In the genomic region with DNA sequence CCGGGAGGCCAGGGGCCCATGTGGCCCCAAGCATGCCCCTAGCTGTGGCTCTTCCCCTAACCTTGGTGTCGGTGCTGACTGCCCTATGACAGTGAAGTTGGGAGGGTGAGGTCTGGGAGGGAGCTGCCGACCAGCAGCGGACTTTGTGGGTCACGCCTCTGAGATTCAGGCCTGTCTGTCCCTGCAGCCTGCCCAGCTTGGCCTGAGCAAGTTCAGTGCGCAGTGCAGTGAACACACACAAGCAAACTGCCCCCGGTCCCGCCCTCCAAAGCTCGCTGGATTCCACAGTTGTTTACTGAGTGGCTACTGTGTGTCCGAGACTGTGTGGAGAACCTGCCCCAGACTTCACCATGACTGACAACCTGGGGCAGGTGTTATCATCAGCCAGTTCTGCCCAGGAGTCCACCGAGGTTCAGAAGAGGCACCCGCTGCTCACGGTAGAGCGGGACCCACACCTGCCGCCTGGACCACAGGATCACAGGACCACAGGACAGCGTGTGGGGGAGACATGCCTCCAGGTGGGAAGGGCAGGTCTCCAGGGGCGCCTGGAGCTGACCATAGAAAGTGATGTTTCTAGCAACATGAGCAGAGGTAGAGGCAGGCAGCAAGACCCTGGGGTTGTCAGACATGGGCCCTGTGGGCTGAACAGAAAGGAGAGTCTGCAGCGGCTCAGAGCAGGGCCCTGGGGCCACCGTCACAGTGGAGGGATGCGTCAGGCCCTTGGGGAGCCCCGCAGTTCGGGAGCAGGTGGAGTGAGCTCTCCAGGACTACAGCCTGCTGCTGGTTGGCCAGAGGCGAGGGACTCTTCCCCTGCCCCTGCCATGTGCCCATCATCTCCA, we compare ENCODE assay signal across 13 cellular contexts.
DNase-seq lines count a peak whose midpoint lies in the region; ATAC-seq and TF ChIP-seq lines count a peak whose summit lies in the region.
"Had no signal": no experiment of that assay in that cellular context is flagged by ENCODE, and none has a peak within 500 bp of the region (broad histone marks: within the 10 kb centered on the region; RNA-seq: fewer than 3 reads in every experiment).

No MANE protein-coding gene starts in this region.

- DNase-seq in stimulated activated CD4-positive, alpha-beta T cell treated with anti-CD3 and anti-CD28 coated beads, Interleukin-15, amount 100 ng/mL, for 24 hours = peak; percentile 1
- DNase-seq in stimulated activated CD4-positive, alpha-beta T cell treated with anti-CD3 and anti-CD28 coated beads, Interleukin-2, amount 100 ng/mL, for 48 hours = no peak
- peak; percentile 6 for DNase-seq in activated T-helper 2 cell treated with anti-CD3 and anti-CD28 coated beads, Interferon-gamma antibody, Interleukin-2, Interleukin-4, amounts not matched to agents 10 μg/mL and 5 μg/mL and 100 μg/mL, durations not matched to agents 14 hours and 24 hours and 36 hours (ENCODE audit: low spot score)
- no peak for DNase-seq in lower lobe of right lung
- DNase-seq in uterus = peak; percentile 6 to 13
- DNase-seq in activated naive CD4-positive, alpha-beta T cell treated with Interleukin-2 at 50 U/mL for 16 hours = no peak
- DNase-seq in SW480 (ENCODE audit: low spot score) = no peak
- DNase-seq: SIG-M5 had no signal

- no peaks in the 10 kb centered on the region for H3K9me3 Mint-ChIP-seq in activated T-helper 2 cell treated with anti-CD3 and anti-CD28 coated beads, Interferon-gamma antibody, Interleukin-2, Interleukin-4, amounts not matched to agents 10 μg/mL and 5 μg/mL and 100 μg/mL, durations not matched to agents 14 hours and 24 hours and 36 hours

- H3K4me1 ChIP-seq in lower lobe of right lung (no peaks in the 10 kb centered on the region), uterus (no peaks in the 10 kb centered on the region)
- H3K4me1 ChIP-seq: ascending aorta, parathyroid adenoma had no signal

- H3K27me3 ChIP-seq in lower lobe of right lung (ENCODE audit: low read depth) (no peaks in the 10 kb centered on the region), uterus (no peaks in the 10 kb centered on the region)
- H3K27me3 ChIP-seq: ascending aorta had no signal

- H3K9me3 ChIP-seq in lower lobe of right lung = no peaks in the 10 kb centered on the region
- no peaks in the 10 kb centered on the region for H3K9me3 ChIP-seq in uterus
- H3K9me3 ChIP-seq: ascending aorta had no signal

- H3K36me3 ChIP-seq in lower lobe of right lung = peaks cover 8% of the 10 kb centered on the region
- no peaks in the 10 kb centered on the region for H3K36me3 ChIP-seq in uterus

- no peak for TF ChIP-seq POLR2A in uterus (IDR thresholded peaks at IDR 0.05)

- H3K36me3 Mint-ChIP-seq in activated T-helper 2 cell treated with anti-CD3 and anti-CD28 coated beads, Interferon-gamma antibody, Interleukin-2, Interleukin-4, amounts not matched to agents 10 μg/mL and 5 μg/mL and 100 μg/mL, durations not matched to agents 14 hours and 24 hours and 36 hours (ENCODE audit: low read depth) = peaks cover 4% of the 10 kb centered on the region

- H3K27ac ChIP-seq in lower lobe of right lung (no peak overlapping the region), uterus (no peak overlapping the region)
- H3K27ac ChIP-seq: ascending aorta, C4-2B, epithelial cell of prostate, parathyroid adenoma had no signal

- no peak overlapping the region for H3K4me3 Mint-ChIP-seq in activated T-helper 2 cell treated with anti-CD3 and anti-CD28 coated beads, Interferon-gamma antibody, Interleukin-2, Interleukin-4, amounts not matched to agents 10 μg/mL and 5 μg/mL and 100 μg/mL, durations not matched to agents 14 hours and 24 hours and 36 hours (ENCODE audit: low read depth)

- H3K4me1 Mint-ChIP-seq in activated T-helper 2 cell treated with anti-CD3 and anti-CD28 coated beads, Interferon-gamma antibody, Interleukin-2, Interleukin-4, amounts not matched to agents 10 μg/mL and 5 μg/mL and 100 μg/mL, durations not matched to agents 14 hours and 24 hours and 36 hours (ENCODE audit: low read depth) = no peaks in the 10 kb centered on the region

- H3K4me3 ChIP-seq in lower lobe of right lung (no peak overlapping the region), uterus (no peak overlapping the region)
- H3K4me3 ChIP-seq: ascending aorta had no signal

- intact Hi-C loops in activated T-helper 2 cell treated with anti-CD3 and anti-CD28 coated beads, Interferon-gamma antibody, Interleukin-2, Interleukin-4, amounts not matched to agents 10 μg/mL and 5 μg/mL and 100 μg/mL, durations not matched to agents 14 hours and 24 hours and 36 hours (cut with micrococcal nuclease) = loop anchor here (1.0 to 10.0 kb wide), 2 partner anchors 282 to 533 kb away; no protein-coding TSS in a partner anchor
- intact Hi-C loops in lower lobe of right lung (cut with DNase I) = loop anchor here (10.0 kb wide), 1 partner anchor 283 kb away; no protein-coding TSS in a partner anchor
- intact Hi-C loops in uterus (cut with DNase I; ENCODE audit: low total_unique reads) = loop anchor here (10.0 kb wide), 1 partner anchor 283 kb away; no protein-coding TSS in a partner anchor

- peaks cover 6% of the 10 kb centered on the region for H3K27me3 Mint-ChIP-seq in activated T-helper 2 cell treated with anti-CD3 and anti-CD28 coated beads, Interferon-gamma antibody, Interleukin-2, Interleukin-4, amounts not matched to agents 10 μg/mL and 5 μg/mL and 100 μg/mL, durations not matched to agents 14 hours and 24 hours and 36 hours (ENCODE audit: low read depth)

- H3K27ac Mint-ChIP-seq in activated T-helper 2 cell treated with anti-CD3 and anti-CD28 coated beads, Interferon-gamma antibody, Interleukin-2, Interleukin-4, amounts not matched to agents 10 μg/mL and 5 μg/mL and 100 μg/mL, durations not matched to agents 14 hours and 24 hours and 36 hours = no peak overlapping the region

- TF ChIP-seq CTCF in lower lobe of right lung (IDR thresholded peaks at IDR 0.05) (no peak), uterus (IDR thresholded peaks at IDR 0.05) (no peak)

- peak; percentile 3 to 28 for ATAC-seq in lower lobe of right lung
- no peak for ATAC-seq in HG03025 (IDR thresholded peaks at IDR 0.05; ENCODE audit: low FRiP score, unreplicated experiment)

Comparison
In these comparisons a context has a peak if more than half of its experiments do, and no peak if none do; other contexts are left out.
1. DNase-seq: peak in stimulated activated CD4-positive, alpha-beta T cell treated with anti-CD3 and anti-CD28 coated beads, Interleukin-15, amount 100 ng/mL, for 24 hours (single experiment), activated T-helper 2 cell treated with anti-CD3 and anti-CD28 coated beads, Interferon-gamma antibody, Interleukin-2, Interleukin-4, amounts not matched to agents 10 μg/mL and 5 μg/mL and 100 μg/mL, durations not matched to agents 14 hours and 24 hours and 36 hours (single experiment) and uterus (2 of 2); none in stimulated activated CD4-positive, alpha-beta T cell treated with anti-CD3 and anti-CD28 coated beads, Interleukin-2, amount 100 ng/mL, for 48 hours (0 of 2), lower lobe of right lung (single experiment), activated naive CD4-positive, alpha-beta T cell treated with Interleukin-2 at 50 U/mL for 16 hours (single experiment) and SW480 (single experiment).